Comparison of ENCODE assay signal across 14 cellular contexts in the genomic region with DNA sequence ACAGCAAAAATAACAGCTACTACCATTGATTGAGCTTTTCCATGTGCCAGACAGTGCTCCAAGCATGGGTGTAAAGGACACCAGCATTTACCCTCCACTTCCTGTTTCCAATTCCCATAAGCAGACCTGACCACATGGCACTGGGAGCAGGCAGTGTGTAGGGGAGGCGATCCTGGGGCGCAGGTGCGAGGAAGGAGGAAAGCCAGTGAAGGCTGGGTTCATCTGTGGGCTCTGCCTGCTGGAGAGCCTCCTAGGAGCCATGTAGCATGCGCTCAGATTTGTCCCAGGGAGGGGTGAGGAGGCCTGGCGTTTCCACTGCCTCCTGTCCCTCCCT. TPM values are rescaled to one million over a fixed set of nuclear protein-coding genes. Genes with fewer than 3 reads are reported as not detected.
DNase-seq lines count a peak whose midpoint lies in the region; ATAC-seq and TF ChIP-seq lines count a peak whose summit lies in the region.
"Had no signal": no experiment of that assay in that cellular context is flagged by ENCODE, and none has a peak within 500 bp of the region (broad histone marks: within the 10 kb centered on the region; RNA-seq: fewer than 3 reads in every experiment).

No MANE protein-coding gene starts in this region.

- no peak for TF ChIP-seq CTCF in CD4-positive, alpha-beta T cell (IDR thresholded peaks at IDR 0.05)
- no peak for TF ChIP-seq CTCF in glutamatergic neuron (IDR thresholded peaks at IDR 0.05; ENCODE audit: partially characterized antibody, unreplicated experiment)

- no peak overlapping the region for H3K4me3 Mint-ChIP-seq in activated T-cell treated with anti-CD3 and anti-CD28 coated beads, Interleukin-2, amount 50 U/mL, for 24 hours
- no peak overlapping the region for H3K4me3 Mint-ChIP-seq in CD4-positive, alpha-beta T cell
- no peak overlapping the region for H3K4me3 Mint-ChIP-seq in glutamatergic neuron (ENCODE audit: unreplicated experiment)
- H3K4me3 Mint-ChIP-seq: B cell, H9 had no signal

- H3K27ac ChIP-seq in CD4-positive, alpha-beta T cell (ENCODE audit: low read depth, low read length) = no peak overlapping the region
- H3K27ac ChIP-seq: KMS-11 had no signal

- H3K36me3 Mint-ChIP-seq in activated T-cell treated with anti-CD3 and anti-CD28 coated beads, Interleukin-2, amount 50 U/mL, for 24 hours (ENCODE audit: low read depth) = no peaks in the 10 kb centered on the region
- peaks cover 6% of the 10 kb centered on the region for H3K36me3 Mint-ChIP-seq in CD4-positive, alpha-beta T cell (ENCODE audit: low read depth)
- no peaks in the 10 kb centered on the region for H3K36me3 Mint-ChIP-seq in glutamatergic neuron (ENCODE audit: unreplicated experiment)
- H3K36me3 Mint-ChIP-seq: IgD-negative memory B cell had no signal

- peaks cover 40% of the 10 kb centered on the region for H3K4me1 Mint-ChIP-seq in activated T-cell treated with anti-CD3 and anti-CD28 coated beads, Interleukin-2, amount 50 U/mL, for 24 hours (ENCODE audit: low read depth)
- H3K4me1 Mint-ChIP-seq in CD4-positive, alpha-beta T cell (ENCODE audit: low read depth) = peaks cover 45% of the 10 kb centered on the region
- H3K4me1 Mint-ChIP-seq in glutamatergic neuron (ENCODE audit: low read depth, unreplicated experiment) = peaks cover 27% of the 10 kb centered on the region

- no peaks in the 10 kb centered on the region for H3K9me3 Mint-ChIP-seq in activated T-cell treated with anti-CD3 and anti-CD28 coated beads, Interleukin-2, amount 50 U/mL, for 24 hours
- H3K9me3 Mint-ChIP-seq in CD4-positive, alpha-beta T cell = no peaks in the 10 kb centered on the region
- H3K9me3 Mint-ChIP-seq in glutamatergic neuron (ENCODE audit: unreplicated experiment) = peaks cover 8% of the 10 kb centered on the region
- H3K9me3 Mint-ChIP-seq: H9, IgD-negative memory B cell had no signal

- ATAC-seq in CD4-positive, alpha-beta T cell (ENCODE audit: poor library complexity) = no peak
- ATAC-seq in GM18909 (IDR thresholded peaks at IDR 0.05; ENCODE audit: poor library complexity, unreplicated experiment) = no peak

- H3K9me3 ChIP-seq in CD4-positive, alpha-beta T cell (ENCODE audit: control insufficient read depth, low read length) = no peaks in the 10 kb centered on the region

- POLR2A ChIA-PET in CD4-positive, alpha-beta T cell (lab: Charles Lee) = interaction anchor here (1.4 kb wide), 1 partner anchor 17 kb away, joined by 3 read pairs; no protein-coding TSS in a partner anchor

- DNase-seq in activated T-cell treated with anti-CD3 and anti-CD28 coated beads, Interleukin-2, amount 50 U/mL, for 24 hours = no peak
- no peak for DNase-seq in activated T-cell treated with anti-CD3 and anti-CD28 coated beads, Interleukin-2, amount 50 U/mL, for 48 hours
- DNase-seq in CD4-positive, alpha-beta T cell = no peak
- no peak for DNase-seq in glutamatergic neuron
- DNase-seq in posterior vena cava (ENCODE audit: low spot score) = no peak
- DNase-seq in A172 (ENCODE audit: low spot score) = no peak
- DNase-seq: DMS53, GOT3, H9 had no signal

- no peaks in the 10 kb centered on the region for H3K27me3 Mint-ChIP-seq in activated T-cell treated with anti-CD3 and anti-CD28 coated beads, Interleukin-2, amount 50 U/mL, for 24 hours
- no peaks in the 10 kb centered on the region for H3K27me3 Mint-ChIP-seq in CD4-positive, alpha-beta T cell
- H3K27me3 Mint-ChIP-seq in glutamatergic neuron (ENCODE audit: unreplicated experiment) = peaks cover 9% of the 10 kb centered on the region
- H3K27me3 Mint-ChIP-seq: B cell, IgD-negative memory B cell had no signal

- H3K27me3 ChIP-seq in CD4-positive, alpha-beta T cell (ENCODE audit: control insufficient read depth, insufficient read depth, low read length) = no peaks in the 10 kb centered on the region

- intact Hi-C loops in CD4-positive, alpha-beta T cell (cut with DNase I, micrococcal nuclease) = no loop called here
- intact Hi-C loops in posterior vena cava (cut with DNase I) = no loop called here

- H3K27ac Mint-ChIP-seq in activated T-cell treated with anti-CD3 and anti-CD28 coated beads, Interleukin-2, amount 50 U/mL, for 24 hours = peak overlapping the region; percentile 10
- peak overlapping the region; percentile 24 for H3K27ac Mint-ChIP-seq in CD4-positive, alpha-beta T cell
- H3K27ac Mint-ChIP-seq in glutamatergic neuron (ENCODE audit: unreplicated experiment) = peak overlapping the region; percentile 11
- H3K27ac Mint-ChIP-seq: B cell, H9 had no signal

- CTCF ChIA-PET in CD4-positive, alpha-beta T cell (lab: Charles Lee) = no interaction called here

RNA-seq across cellular contexts. Expression of gene SNX20, which starts 56.7 kb away (rescaled TPM):
- 10 to 100 TPM; 26.6 TPM for total RNA-seq in CD4-positive, alpha-beta T cell
- total RNA-seq in glutamatergic neuron (ENCODE audit: unreplicated experiment) = not detected
- total RNA-seq in posterior vena cava = 1 to 10 TPM; 1.8 to 2.7 TPM
- not detected in 2 replicates for total RNA-seq in A172 (2014; rRNA removed; shearing (Covaris generic))
- total RNA-seq: Daoy, H9 had no signal

Comparison
In these comparisons a context has a peak if more than half of its experiments do, and no peak if none do; other contexts are left out.
1. RNA of gene SNX20, which starts 56.7 kb away (total RNA-seq): 26.6 TPM in CD4-positive, alpha-beta T cell; 1.8 to 2.7 TPM in posterior vena cava, not detected in glutamatergic neuron (single experiment) and not detected in A172; every median in the first group is over 4 times any median in the second.
2. Peak in every context shown above with its lines, with median percentiles within 50 percentile points of each other: H3K27ac Mint-ChIP-seq.